In the genomic region with DNA sequence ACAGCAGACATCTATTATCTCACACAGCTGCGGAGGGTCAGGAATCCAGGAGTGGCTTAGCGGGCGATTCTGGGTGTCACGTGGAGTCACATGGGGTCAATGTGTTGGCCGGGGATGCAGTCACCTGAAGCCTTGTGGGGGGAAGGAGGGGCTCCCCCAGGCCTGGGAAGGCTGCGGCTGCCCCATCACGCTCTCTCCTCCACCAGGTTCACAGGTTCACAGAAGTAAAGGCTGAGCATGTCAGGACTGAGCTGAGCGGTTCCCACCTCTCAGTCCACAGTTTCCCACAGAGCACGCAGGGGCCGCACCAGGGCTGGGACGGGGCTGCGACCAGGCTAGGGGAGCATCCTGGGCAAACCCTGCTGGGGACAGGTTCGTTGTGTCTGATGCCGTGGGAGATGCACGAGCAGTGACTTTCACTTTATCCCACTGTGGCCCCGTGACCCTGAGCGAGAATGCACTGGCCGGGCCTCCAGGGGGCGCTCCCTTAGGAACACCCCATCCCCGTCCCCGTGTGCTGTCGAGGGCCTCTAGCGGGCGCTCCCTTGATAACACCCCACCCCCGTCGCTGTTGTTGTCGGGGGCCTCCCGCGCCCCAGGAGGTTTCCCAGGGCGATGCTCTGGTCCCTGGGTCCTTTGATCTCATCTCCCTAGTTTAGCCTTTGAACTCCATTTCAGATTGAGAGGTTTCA, we compare ENCODE assay signal across 1 cellular context.
A peak's percentile ranks its signal among the peaks of the same experiment; 100 is the strongest.
TF ChIP-seq lines count a peak whose summit lies in the region.

No MANE protein-coding gene starts in this region.

TF ChIP-seq in HepG2, 621 proteins besides CTCF, POLR2A, EP300 and RAD21 (continued from another document and continues in another):
- TF ChIP-seq, protein P1, sequence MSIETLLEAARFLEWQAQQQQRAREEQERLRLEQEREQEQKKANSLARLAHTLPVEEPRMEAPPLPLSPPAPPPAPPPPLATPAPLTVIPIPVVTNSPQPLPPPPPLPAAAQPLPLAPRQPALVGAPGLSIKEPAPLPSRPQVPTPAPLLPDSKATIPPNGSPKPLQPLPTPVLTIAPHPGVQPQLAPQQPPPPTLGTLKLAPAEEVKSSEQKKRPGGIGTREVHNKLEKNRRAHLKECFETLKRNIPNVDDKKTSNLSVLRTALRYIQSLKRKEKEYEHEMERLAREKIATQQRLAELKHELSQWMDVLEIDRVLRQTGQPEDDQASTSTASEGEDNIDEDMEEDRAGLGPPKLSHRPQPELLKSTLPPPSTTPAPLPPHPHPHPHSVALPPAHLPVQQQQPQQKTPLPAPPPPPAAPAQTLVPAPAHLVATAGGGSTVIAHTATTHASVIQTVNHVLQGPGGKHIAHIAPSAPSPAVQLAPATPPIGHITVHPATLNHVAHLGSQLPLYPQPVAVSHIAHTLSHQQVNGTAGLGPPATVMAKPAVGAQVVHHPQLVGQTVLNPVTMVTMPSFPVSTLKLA (IDR thresholded peaks at IDR 0.05): peak; percentile 79
- TF ChIP-seq ATF1 (CRISPR knock-in tag; IDR thresholded peaks at IDR 0.05): no peak
- TF ChIP-seq PCBP2 (optimal IDR thresholded peaks at IDR 0.05; ENCODE audit: low read depth, low read length, poor library complexity, severe bottlenecking): no peak
- TF ChIP-seq JDP2 (CRISPR knock-in tag; IDR thresholded peaks at IDR 0.05; ENCODE audit: borderline replicate concordance): no peak
- TF ChIP-seq TOPORS (CRISPR knock-in tag; IDR thresholded peaks at IDR 0.05): no peak
- peak; percentile 62 for TF ChIP-seq MED1 (CRISPR knock-in tag; IDR thresholded peaks at IDR 0.05)
- peak; percentile 93 for TF ChIP-seq XRCC5 (optimal IDR thresholded peaks at IDR 0.05; ENCODE audit: low read length)
- 0 out of 2 replicates have a peak, but pooled peaks have one; percentile 43 for TF ChIP-seq GFI1 (CRISPR knock-in tag; IDR thresholded peaks at IDR 0.05; ENCODE audit: borderline replicate concordance)
- no peak for TF ChIP-seq ZNF12 (CRISPR knock-in tag; IDR thresholded peaks at IDR 0.05)
- TF ChIP-seq KLF12 (CRISPR knock-in tag; IDR thresholded peaks at IDR 0.05; ENCODE audit: borderline replicate concordance): 0 out of 2 replicates have a peak, but pooled peaks have one; percentile 52
- peak; percentile 65 for TF ChIP-seq ISL2 (CRISPR knock-in tag; IDR thresholded peaks at IDR 0.05)
- no peak for TF ChIP-seq SP2 (CRISPR knock-in tag; IDR thresholded peaks at IDR 0.05)
- TF ChIP-seq SRSF9 (IDR thresholded peaks at IDR 0.05; ENCODE audit: borderline replicate concordance, insufficient read depth, low read depth, low read length, poor library complexity, severe bottlenecking): no peak
- TF ChIP-seq, protein P2, sequence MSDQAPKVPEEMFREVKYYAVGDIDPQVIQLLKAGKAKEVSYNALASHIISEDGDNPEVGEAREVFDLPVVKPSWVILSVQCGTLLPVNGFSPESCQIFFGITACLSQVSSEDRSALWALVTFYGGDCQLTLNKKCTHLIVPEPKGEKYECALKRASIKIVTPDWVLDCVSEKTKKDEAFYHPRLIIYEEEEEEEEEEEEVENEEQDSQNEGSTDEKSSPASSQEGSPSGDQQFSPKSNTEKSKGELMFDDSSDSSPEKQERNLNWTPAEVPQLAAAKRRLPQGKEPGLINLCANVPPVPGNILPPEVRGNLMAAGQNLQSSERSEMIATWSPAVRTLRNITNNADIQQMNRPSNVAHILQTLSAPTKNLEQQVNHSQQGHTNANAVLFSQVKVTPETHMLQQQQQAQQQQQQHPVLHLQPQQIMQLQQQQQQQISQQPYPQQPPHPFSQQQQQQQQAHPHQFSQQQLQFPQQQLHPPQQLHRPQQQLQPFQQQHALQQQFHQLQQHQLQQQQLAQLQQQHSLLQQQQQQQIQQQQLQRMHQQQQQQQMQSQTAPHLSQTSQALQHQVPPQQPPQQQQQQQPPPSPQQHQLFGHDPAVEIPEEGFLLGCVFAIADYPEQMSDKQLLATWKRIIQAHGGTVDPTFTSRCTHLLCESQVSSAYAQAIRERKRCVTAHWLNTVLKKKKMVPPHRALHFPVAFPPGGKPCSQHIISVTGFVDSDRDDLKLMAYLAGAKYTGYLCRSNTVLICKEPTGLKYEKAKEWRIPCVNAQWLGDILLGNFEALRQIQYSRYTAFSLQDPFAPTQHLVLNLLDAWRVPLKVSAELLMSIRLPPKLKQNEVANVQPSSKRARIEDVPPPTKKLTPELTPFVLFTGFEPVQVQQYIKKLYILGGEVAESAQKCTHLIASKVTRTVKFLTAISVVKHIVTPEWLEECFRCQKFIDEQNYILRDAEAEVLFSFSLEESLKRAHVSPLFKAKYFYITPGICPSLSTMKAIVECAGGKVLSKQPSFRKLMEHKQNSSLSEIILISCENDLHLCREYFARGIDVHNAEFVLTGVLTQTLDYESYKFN (CRISPR knock-in tag; conservative IDR thresholded peaks at IDR 0.05): peak; percentile 73
- no peak for TF ChIP-seq KDM6A (CRISPR knock-in tag; IDR thresholded peaks at IDR 0.05; ENCODE audit: low read depth)
- 0 out of 2 replicates have a peak, but pooled peaks have one; percentile 51 for TF ChIP-seq ZMYM2 (CRISPR knock-in tag; IDR thresholded peaks at IDR 0.05)
- no peak for TF ChIP-seq FOXK2 (IDR thresholded peaks at IDR 0.05)
- TF ChIP-seq ZNF766 (CRISPR knock-in tag; IDR thresholded peaks at IDR 0.05; ENCODE audit: borderline replicate concordance): peak; percentile 72; the same call in 1 of the 2 replicates
- TF ChIP-seq, protein P3, sequence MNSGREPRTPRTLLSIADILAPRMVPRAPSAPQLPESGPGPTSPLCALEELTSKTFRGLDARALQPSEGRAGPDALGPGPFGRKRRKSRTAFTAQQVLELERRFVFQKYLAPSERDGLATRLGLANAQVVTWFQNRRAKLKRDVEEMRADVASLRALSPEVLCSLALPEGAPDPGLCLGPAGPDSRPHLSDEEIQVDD (CRISPR knock-in tag; IDR thresholded peaks at IDR 0.05; ENCODE audit: borderline replicate concordance): no peak
- TF ChIP-seq CENPT (CRISPR knock-in tag; IDR thresholded peaks at IDR 0.05; ENCODE audit: low read depth): no peak
- TF ChIP-seq NBN (conservative IDR thresholded peaks at IDR 0.05): no peak
- TF ChIP-seq, protein P4, sequence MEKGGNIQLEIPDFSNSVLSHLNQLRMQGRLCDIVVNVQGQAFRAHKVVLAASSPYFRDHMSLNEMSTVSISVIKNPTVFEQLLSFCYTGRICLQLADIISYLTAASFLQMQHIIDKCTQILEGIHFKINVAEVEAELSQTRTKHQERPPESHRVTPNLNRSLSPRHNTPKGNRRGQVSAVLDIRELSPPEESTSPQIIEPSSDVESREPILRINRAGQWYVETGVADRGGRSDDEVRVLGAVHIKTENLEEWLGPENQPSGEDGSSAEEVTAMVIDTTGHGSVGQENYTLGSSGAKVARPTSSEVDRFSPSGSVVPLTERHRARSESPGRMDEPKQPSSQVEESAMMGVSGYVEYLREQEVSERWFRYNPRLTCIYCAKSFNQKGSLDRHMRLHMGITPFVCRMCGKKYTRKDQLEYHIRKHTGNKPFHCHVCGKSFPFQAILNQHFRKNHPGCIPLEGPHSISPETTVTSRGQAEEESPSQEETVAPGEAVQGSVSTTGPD (CRISPR knock-in tag; IDR thresholded peaks at IDR 0.05): no peak
- TF ChIP-seq EZH2 (conservative IDR thresholded peaks at IDR 0.05; ENCODE audit: low read depth, low read length): no peak
- 0 out of 2 replicates have a peak, but pooled peaks have one; percentile 37 for TF ChIP-seq SIN3B (IDR thresholded peaks at IDR 0.05; ENCODE audit: low read length)
- TF ChIP-seq ZNF446 (CRISPR knock-in tag; IDR thresholded peaks at IDR 0.05): no peak
- TF ChIP-seq NFYB (CRISPR knock-in tag; IDR thresholded peaks at IDR 0.05): no peak
- peak; percentile 68; the same call in 1 of the 2 replicates for TF ChIP-seq TBX2 (CRISPR knock-in tag; IDR thresholded peaks at IDR 0.05; ENCODE audit: borderline replicate concordance)
- TF ChIP-seq ZNF883 (CRISPR knock-in tag; IDR thresholded peaks at IDR 0.05; ENCODE audit: not compliant biosample characterization): no peak
- TF ChIP-seq, protein P5, sequence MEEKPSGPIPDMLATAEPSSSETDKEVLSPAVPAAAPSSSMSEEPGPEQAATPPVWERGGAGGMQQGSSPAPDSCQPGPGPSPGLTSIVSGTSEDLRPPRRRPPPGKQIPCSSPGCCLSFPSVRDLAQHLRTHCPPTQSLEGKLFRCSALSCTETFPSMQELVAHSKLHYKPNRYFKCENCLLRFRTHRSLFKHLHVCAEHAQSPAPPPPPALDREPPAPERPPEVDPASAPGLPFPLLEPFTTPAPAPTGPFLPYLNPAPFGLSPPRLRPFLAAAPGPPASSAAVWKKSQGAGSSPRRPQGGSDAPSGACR (CRISPR knock-in tag; IDR thresholded peaks at IDR 0.05): peak; percentile 34; the same call in 1 of the 2 replicates
- TF ChIP-seq SOX6 (IDR thresholded peaks at IDR 0.05): no peak
- peak; percentile 74 for TF ChIP-seq SOX6 (CRISPR knock-in tag; IDR thresholded peaks at IDR 0.05)
- TF ChIP-seq RBAK (CRISPR knock-in tag; IDR thresholded peaks at IDR 0.05): no peak
- TF ChIP-seq ATM (IDR thresholded peaks at IDR 0.05; ENCODE audit: borderline replicate concordance): no peak
- TF ChIP-seq KLF13 (CRISPR knock-in tag; IDR thresholded peaks at IDR 0.05): no peak
- TF ChIP-seq ZNF263 (CRISPR knock-in tag; IDR thresholded peaks at IDR 0.05): peak; percentile 54; the same call in 1 of the 2 replicates
- TF ChIP-seq ZNF264 (CRISPR knock-in tag; IDR thresholded peaks at IDR 0.05): peak; percentile 56; the same call in 1 of the 2 replicates
- no peak for TF ChIP-seq ETV5 (CRISPR knock-in tag; IDR thresholded peaks at IDR 0.05; ENCODE audit: borderline replicate concordance)
- TF ChIP-seq, protein P6, sequence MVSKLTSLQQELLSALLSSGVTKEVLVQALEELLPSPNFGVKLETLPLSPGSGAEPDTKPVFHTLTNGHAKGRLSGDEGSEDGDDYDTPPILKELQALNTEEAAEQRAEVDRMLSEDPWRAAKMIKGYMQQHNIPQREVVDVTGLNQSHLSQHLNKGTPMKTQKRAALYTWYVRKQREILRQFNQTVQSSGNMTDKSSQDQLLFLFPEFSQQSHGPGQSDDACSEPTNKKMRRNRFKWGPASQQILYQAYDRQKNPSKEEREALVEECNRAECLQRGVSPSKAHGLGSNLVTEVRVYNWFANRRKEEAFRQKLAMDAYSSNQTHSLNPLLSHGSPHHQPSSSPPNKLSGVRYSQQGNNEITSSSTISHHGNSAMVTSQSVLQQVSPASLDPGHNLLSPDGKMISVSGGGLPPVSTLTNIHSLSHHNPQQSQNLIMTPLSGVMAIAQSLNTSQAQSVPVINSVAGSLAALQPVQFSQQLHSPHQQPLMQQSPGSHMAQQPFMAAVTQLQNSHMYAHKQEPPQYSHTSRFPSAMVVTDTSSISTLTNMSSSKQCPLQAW (CRISPR knock-in tag; IDR thresholded peaks at IDR 0.05): peak; percentile 65; the same call in 1 of the 2 replicates
- peak; percentile 36 for TF ChIP-seq SKI (IDR thresholded peaks at IDR 0.05; ENCODE audit: partially characterized antibody)
- TF ChIP-seq ZNF205 (CRISPR knock-in tag; IDR thresholded peaks at IDR 0.05): no peak
- TF ChIP-seq RXRB (CRISPR knock-in tag; IDR thresholded peaks at IDR 0.05; ENCODE audit: borderline replicate concordance): peak; percentile 41
- TF ChIP-seq FOXP1 (IDR thresholded peaks at IDR 0.05): no peak
- peak; percentile 33; the same call in 1 of the 2 replicates for TF ChIP-seq FOXP1 (CRISPR knock-in tag; IDR thresholded peaks at IDR 0.05)
- TF ChIP-seq NR2F1 (CRISPR knock-in tag; IDR thresholded peaks at IDR 0.05): peak; percentile 67 to 83; a peak in 3 of 4 replicates
- no peak for TF ChIP-seq HDAC6 (IDR thresholded peaks at IDR 0.05; ENCODE audit: low read depth, low read length)
- TF ChIP-seq, protein P7, sequence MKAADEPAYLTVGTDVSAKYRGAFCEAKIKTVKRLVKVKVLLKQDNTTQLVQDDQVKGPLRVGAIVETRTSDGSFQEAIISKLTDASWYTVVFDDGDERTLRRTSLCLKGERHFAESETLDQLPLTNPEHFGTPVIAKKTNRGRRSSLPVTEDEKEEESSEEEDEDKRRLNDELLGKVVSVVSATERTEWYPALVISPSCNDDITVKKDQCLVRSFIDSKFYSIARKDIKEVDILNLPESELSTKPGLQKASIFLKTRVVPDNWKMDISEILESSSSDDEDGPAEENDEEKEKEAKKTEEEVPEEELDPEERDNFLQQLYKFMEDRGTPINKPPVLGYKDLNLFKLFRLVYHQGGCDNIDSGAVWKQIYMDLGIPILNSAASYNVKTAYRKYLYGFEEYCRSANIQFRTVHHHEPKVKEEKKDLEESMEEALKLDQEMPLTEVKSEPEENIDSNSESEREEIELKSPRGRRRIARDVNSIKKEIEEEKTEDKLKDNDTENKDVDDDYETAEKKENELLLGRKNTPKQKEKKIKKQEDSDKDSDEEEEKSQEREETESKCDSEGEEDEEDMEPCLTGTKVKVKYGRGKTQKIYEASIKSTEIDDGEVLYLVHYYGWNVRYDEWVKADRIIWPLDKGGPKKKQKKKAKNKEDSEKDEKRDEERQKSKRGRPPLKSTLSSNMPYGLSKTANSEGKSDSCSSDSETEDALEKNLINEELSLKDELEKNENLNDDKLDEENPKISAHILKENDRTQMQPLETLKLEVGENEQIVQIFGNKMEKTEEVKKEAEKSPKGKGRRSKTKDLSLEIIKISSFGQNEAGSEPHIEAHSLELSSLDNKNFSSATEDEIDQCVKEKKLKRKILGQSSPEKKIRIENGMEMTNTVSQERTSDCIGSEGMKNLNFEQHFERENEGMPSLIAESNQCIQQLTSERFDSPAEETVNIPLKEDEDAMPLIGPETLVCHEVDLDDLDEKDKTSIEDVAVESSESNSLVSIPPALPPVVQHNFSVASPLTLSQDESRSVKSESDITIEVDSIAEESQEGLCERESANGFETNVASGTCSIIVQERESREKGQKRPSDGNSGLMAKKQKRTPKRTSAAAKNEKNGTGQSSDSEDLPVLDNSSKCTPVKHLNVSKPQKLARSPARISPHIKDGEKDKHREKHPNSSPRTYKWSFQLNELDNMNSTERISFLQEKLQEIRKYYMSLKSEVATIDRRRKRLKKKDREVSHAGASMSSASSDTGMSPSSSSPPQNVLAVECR (CRISPR knock-in tag; IDR thresholded peaks at IDR 0.05; ENCODE audit: borderline replicate concordance): peak; percentile 77; the same call in 1 of the 2 replicates
- no peak for TF ChIP-seq JUND (CRISPR knock-in tag; IDR thresholded peaks at IDR 0.05)
- no peak for TF ChIP-seq WIZ (CRISPR knock-in tag; IDR thresholded peaks at IDR 0.05)
- TF ChIP-seq ZNF484 (CRISPR knock-in tag; IDR thresholded peaks at IDR 0.05; ENCODE audit: borderline replicate concordance, low read depth): no peak
- TF ChIP-seq, protein P8, sequence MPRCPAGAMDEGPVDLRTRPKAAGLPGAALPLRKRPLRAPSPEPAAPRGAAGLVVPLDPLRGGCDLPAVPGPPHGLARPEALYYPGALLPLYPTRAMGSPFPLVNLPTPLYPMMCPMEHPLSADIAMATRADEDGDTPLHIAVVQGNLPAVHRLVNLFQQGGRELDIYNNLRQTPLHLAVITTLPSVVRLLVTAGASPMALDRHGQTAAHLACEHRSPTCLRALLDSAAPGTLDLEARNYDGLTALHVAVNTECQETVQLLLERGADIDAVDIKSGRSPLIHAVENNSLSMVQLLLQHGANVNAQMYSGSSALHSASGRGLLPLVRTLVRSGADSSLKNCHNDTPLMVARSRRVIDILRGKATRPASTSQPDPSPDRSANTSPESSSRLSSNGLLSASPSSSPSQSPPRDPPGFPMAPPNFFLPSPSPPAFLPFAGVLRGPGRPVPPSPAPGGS (CRISPR knock-in tag; IDR thresholded peaks at IDR 0.05): peak; percentile 20; the same call in 1 of the 2 replicates
- TF ChIP-seq KDM1A (CRISPR knock-in tag; IDR thresholded peaks at IDR 0.05): peak; percentile 13; the same call in 1 of the 2 replicates
- TF ChIP-seq HOXD1 (CRISPR knock-in tag; IDR thresholded peaks at IDR 0.05): peak; percentile 74; the same call in 1 of the 2 replicates
